8 cellular contexts compared by ENCODE assay signal in genomic region chr9:93096131-93096802, GRCh38. TPM values are rescaled to one million over a fixed set of nuclear protein-coding genes. Genes with fewer than 3 reads are reported as not detected.
DNase-seq lines count a peak whose midpoint lies in the region; ATAC-seq and TF ChIP-seq lines count a peak whose summit lies in the region.

CARD19 (plus strand) TSS chr9:93096217; CDS start chr9:93096346, 129 bp downstream.

- ATAC-seq in GM21529 (IDR thresholded peaks at IDR 0.05; ENCODE audit: unreplicated experiment), result peak; percentile 17

- CTCF ChIA-PET in activated CD4-positive, alpha-beta memory T cell treated with anti-CD3 and anti-CD28 coated beads, Interleukin-2, amount 10 ng/mL, durations not matched to agents 7 days and 5 days (lab: Charles Lee), result interaction anchor here (0.8 to 5.6 kb wide), 3 partner anchors 12 to 93 kb away, joined by 3 to 55 read pairs (median 3); no protein-coding TSS in a partner anchor

- H3K27me3 ChIP-seq in DOHH2 (ENCODE audit: control insufficient read depth, low read length) (no peaks in the 10 kb centered on the region), mucosa of stomach (ENCODE audit: control insufficient read depth, insufficient read depth, low read length) (no peaks in the 10 kb centered on the region), thyroid gland (no peaks in the 10 kb centered on the region)

- no peaks in the 10 kb centered on the region for H3K9me3 ChIP-seq in DOHH2 (ENCODE audit: control insufficient read depth, insufficient read depth, low read length)
- H3K9me3 ChIP-seq in mucosa of stomach (ENCODE audit: control insufficient read depth, low read length), result no peaks in the 10 kb centered on the region
- no peaks in the 10 kb centered on the region for H3K9me3 ChIP-seq in thyroid gland

- DNase-seq in KBM-7, result peak; percentile 41
- DNase-seq in activated CD4-positive, alpha-beta memory T cell treated with anti-CD3 and anti-CD28 coated beads, Interleukin-2, amount 10 ng/mL, durations not matched to agents 7 days and 5 days, result peak; percentile 57
- no peak for DNase-seq in epithelial cell of proximal tubule (ENCODE audit: low read depth)
- peak; percentile 70 to 77 for DNase-seq in thyroid gland
- no peak for DNase-seq in AML-193 (lab: John Stamatoyannopoulos, UW)

- H3K4me1 ChIP-seq in DOHH2 (ENCODE audit: control insufficient read depth, low read length), result peaks cover 55% of the 10 kb centered on the region
- H3K4me1 ChIP-seq in mucosa of stomach (ENCODE audit: control insufficient read depth, insufficient read depth, low read length), result peaks cover 52% of the 10 kb centered on the region
- peaks cover 32 to 59% of the 10 kb centered on the region in 2 donors for H3K4me1 ChIP-seq in thyroid gland

- peaks cover 16% of the 10 kb centered on the region for H3K79me2 ChIP-seq in DOHH2 (ENCODE audit: control insufficient read depth, low read length)

- H3K9me2 ChIP-seq in DOHH2 (replicated peaks; ENCODE audit: control insufficient read depth, low read length), result no peaks in the 10 kb centered on the region

- TF ChIP-seq CTCF in DOHH2 (IDR thresholded peaks at IDR 0.05; ENCODE audit: low read depth, low read length, poor library complexity, severe bottlenecking) (no peak), epithelial cell of proximal tubule (conservative IDR thresholded peaks at IDR 0.05; ENCODE audit: low read depth, low read length) (no peak), thyroid gland (IDR thresholded peaks at IDR 0.05) (peak in 1 of 6 experiments; percentile 4)

- WGBS in thyroid gland, 2 donors, result 0% methylated on average over 9 to 15 of the region's 65 CpGs

- intact Hi-C loops in thyroid gland (cut with DNase I), result no loop called here

- H3F3A ChIP-seq in DOHH2 (ENCODE audit: control insufficient read depth, insufficient read depth), result peaks cover 11% of the 10 kb centered on the region; the same call in 1 of the 2 replicates

- H3K36me3 Mint-ChIP-seq in activated CD4-positive, alpha-beta memory T cell treated with anti-CD3 and anti-CD28 coated beads, Interleukin-2, amount 10 ng/mL, durations not matched to agents 7 days and 5 days (ENCODE audit: low read depth), result peaks cover 49% of the 10 kb centered on the region

- no peaks in the 10 kb centered on the region for H4K20me1 ChIP-seq in DOHH2 (ENCODE audit: control insufficient read depth, insufficient read depth, low read depth, low read length)

- H3K27ac ChIP-seq in DOHH2 (ENCODE audit: low read depth, low read length) (peak within 1 kb of the TSS; percentile 93), thyroid gland (peak within 1 kb of the TSS; percentile 92 to 94 (median 94))

- peaks cover 18% of the 10 kb centered on the region for H3K9me3 Mint-ChIP-seq in activated CD4-positive, alpha-beta memory T cell treated with anti-CD3 and anti-CD28 coated beads, Interleukin-2, amount 10 ng/mL, durations not matched to agents 7 days and 5 days

- peak within 1 kb of the TSS; percentile 96 for H3K4me2 ChIP-seq in DOHH2 (ENCODE audit: low read length)

- no peaks in the 10 kb centered on the region for H3K27me3 Mint-ChIP-seq in activated CD4-positive, alpha-beta memory T cell treated with anti-CD3 and anti-CD28 coated beads, Interleukin-2, amount 10 ng/mL, durations not matched to agents 7 days and 5 days

- peak within 1 kb of the TSS; percentile 79 for H3K9ac ChIP-seq in mucosa of stomach (ENCODE audit: low read length)

- in situ Hi-C loops in KBM-7 (cut with MboI; ENCODE audit: low pct_unique_long_range_greater_than_20kb, low sequenced_read_pairs), result no loop called here

- POLR2A ChIA-PET in activated CD4-positive, alpha-beta memory T cell treated with anti-CD3 and anti-CD28 coated beads, Interleukin-2, amount 10 ng/mL, durations not matched to agents 7 days and 5 days (lab: Charles Lee), result interaction anchor here (0.8 to 5.4 kb wide), 14 partner anchors 12 to 470 kb away, joined by 3 to 63 read pairs (median 7); partner anchors contain the start of gene NINJ1

- H3K27ac Mint-ChIP-seq in activated CD4-positive, alpha-beta memory T cell treated with anti-CD3 and anti-CD28 coated beads, Interleukin-2, amount 10 ng/mL, durations not matched to agents 7 days and 5 days, result peak within 1 kb of the TSS; percentile 96

- peak within 1 kb of the TSS; percentile 87 for H3K4me3 Mint-ChIP-seq in activated CD4-positive, alpha-beta memory T cell treated with anti-CD3 and anti-CD28 coated beads, Interleukin-2, amount 10 ng/mL, durations not matched to agents 7 days and 5 days

- H3K36me3 ChIP-seq in DOHH2 (ENCODE audit: control insufficient read depth, low read length), result no peaks in the 10 kb centered on the region
- no peaks in the 10 kb centered on the region for H3K36me3 ChIP-seq in mucosa of stomach (ENCODE audit: control insufficient read depth, insufficient read depth, low read length)
- no peaks in the 10 kb centered on the region for H3K36me3 ChIP-seq in thyroid gland

- H3K4me3 ChIP-seq in DOHH2 (ENCODE audit: low read length) (peak within 1 kb of the TSS; percentile 81), epithelial cell of proximal tubule (ENCODE audit: low read depth, low read length) (peak within 1 kb of the TSS; percentile 86), mucosa of stomach (ENCODE audit: low read length) (peak within 1 kb of the TSS; percentile 74), thyroid gland (replicated peaks in 1 of 3) (peak within 1 kb of the TSS; percentile 77 to 96 (median 92))

- peak; percentile 87 to 98 for TF ChIP-seq POLR2A in thyroid gland (IDR thresholded peaks at IDR 0.05)

- H3K4me1 Mint-ChIP-seq in activated CD4-positive, alpha-beta memory T cell treated with anti-CD3 and anti-CD28 coated beads, Interleukin-2, amount 10 ng/mL, durations not matched to agents 7 days and 5 days, result peaks cover 80% of the 10 kb centered on the region

RNA-seq across cellular contexts. Expression of gene CARD19, which starts in this region (rescaled TPM):
- total RNA-seq in activated CD4-positive, alpha-beta memory T cell treated with anti-CD3 and anti-CD28 coated beads, Interleukin-2, amount 10 ng/mL, durations not matched to agents 7 days and 5 days, result 10 to 100 TPM; 80.4 to 83.5 TPM
- total RNA-seq in epithelial cell of proximal tubule, result 64.6 and 85.2 TPM in 2 replicates
- total RNA-seq in thyroid gland, result 10 to 100 TPM; 37.0 to 61.8 (median 49.1) TPM

Comparison
In these comparisons a context has a peak if more than half of its experiments do, and no peak if none do; other contexts are left out.
1. DNase-seq: peak in KBM-7 (single experiment), activated CD4-positive, alpha-beta memory T cell treated with anti-CD3 and anti-CD28 coated beads, Interleukin-2, amount 10 ng/mL, durations not matched to agents 7 days and 5 days (single experiment) and thyroid gland (2 of 2); none in epithelial cell of proximal tubule (single experiment) and AML-193 (0 of 2).
2. Peak in every context shown above with its lines, with median percentiles within 50 percentile points of each other: H3K4me3 ChIP-seq.